In the genomic region with DNA sequence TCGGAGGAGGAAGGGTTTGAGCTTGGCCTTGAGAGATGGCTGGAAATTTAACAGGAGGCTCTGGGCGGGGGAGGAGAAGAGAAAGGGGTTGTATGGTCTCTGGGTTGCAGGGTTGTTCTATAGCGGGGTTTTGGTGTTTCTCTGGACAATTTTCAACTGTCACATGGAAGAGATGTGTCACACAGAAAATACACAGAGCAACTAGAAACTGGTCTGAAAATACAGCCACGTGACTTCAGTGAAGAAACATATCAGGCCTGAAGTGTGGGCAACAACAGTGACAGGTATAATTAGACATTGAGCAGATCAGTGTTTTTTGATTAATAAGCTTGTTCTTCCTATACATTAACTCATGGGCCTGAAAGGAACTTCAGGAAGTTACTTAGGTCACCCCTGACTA, we compare ENCODE assay signal across 2 cellular contexts.
TF ChIP-seq lines count a peak whose summit lies in the region.

No MANE protein-coding gene starts in this region.

TF ChIP-seq in GM23338, 12 proteins besides CTCF, POLR2A, EP300 and RAD21:
- TF ChIP-seq ZNF331 (CRISPR knock-in tag; IDR thresholded peaks at IDR 0.05; ENCODE audit: low read depth): no peak
- TF ChIP-seq, protein P1, sequence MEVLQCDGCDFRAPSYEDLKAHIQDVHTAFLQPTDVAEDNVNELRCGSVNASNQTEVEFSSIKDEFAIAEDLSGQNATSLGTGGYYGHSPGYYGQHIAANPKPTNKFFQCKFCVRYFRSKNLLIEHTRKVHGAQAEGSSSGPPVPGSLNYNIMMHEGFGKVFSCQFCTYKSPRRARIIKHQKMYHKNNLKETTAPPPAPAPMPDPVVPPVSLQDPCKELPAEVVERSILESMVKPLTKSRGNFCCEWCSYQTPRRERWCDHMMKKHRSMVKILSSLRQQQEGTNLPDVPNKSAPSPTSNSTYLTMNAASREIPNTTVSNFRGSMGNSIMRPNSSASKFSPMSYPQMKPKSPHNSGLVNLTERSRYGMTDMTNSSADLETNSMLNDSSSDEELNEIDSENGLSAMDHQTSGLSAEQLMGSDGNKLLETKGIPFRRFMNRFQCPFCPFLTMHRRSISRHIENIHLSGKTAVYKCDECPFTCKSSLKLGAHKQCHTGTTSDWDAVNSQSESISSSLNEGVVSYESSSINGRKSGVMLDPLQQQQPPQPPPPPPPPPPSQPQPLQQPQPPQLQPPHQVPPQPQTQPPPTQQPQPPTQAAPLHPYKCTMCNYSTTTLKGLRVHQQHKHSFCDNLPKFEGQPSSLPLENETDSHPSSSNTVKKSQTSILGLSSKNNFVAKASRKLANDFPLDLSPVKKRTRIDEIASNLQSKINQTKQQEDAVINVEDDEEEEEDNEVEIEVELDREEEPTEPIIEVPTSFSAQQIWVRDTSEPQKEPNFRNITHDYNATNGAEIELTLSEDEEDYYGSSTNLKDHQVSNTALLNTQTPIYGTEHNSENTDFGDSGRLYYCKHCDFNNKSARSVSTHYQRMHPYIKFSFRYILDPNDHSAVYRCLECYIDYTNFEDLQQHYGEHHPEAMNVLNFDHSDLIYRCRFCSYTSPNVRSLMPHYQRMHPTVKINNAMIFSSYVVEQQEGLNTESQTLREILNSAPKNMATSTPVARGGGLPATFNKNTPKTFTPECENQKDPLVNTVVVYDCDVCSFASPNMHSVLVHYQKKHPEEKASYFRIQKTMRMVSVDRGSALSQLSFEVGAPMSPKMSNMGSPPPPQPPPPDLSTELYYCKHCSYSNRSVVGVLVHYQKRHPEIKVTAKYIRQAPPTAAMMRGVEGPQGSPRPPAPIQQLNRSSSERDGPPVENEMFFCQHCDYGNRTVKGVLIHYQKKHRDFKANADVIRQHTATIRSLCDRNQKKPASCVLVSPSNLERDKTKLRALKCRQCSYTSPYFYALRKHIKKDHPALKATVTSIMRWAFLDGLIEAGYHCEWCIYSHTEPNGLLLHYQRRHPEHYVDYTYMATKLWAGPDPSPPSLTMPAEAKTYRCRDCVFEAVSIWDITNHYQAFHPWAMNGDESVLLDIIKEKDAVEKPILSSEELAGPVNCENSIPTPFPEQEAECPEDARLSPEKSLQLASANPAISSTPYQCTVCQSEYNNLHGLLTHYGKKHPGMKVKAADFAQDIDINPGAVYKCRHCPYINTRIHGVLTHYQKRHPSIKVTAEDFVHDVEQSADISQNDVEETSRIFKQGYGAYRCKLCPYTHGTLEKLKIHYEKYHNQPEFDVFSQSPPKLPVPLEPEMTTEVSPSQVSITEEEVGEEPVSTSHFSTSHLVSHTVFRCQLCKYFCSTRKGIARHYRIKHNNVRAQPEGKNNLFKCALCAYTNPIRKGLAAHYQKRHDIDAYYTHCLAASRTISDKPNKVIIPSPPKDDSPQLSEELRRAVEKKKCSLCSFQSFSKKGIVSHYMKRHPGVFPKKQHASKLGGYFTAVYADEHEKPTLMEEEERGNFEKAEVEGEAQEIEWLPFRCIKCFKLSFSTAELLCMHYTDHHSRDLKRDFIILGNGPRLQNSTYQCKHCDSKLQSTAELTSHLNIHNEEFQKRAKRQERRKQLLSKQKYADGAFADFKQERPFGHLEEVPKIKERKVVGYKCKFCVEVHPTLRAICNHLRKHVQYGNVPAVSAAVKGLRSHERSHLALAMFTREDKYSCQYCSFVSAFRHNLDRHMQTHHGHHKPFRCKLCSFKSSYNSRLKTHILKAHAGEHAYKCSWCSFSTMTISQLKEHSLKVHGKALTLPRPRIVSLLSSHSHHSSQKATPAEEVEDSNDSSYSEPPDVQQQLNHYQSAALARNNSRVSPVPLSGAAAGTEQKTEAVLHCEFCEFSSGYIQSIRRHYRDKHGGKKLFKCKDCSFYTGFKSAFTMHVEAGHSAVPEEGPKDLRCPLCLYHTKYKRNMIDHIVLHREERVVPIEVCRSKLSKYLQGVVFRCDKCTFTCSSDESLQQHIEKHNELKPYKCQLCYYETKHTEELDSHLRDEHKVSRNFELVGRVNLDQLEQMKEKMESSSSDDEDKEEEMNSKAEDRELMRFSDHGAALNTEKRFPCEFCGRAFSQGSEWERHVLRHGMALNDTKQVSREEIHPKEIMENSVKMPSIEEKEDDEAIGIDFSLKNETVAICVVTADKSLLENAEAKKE (CRISPR knock-in tag; IDR thresholded peaks at IDR 0.05): no peak
- TF ChIP-seq, protein P2, sequence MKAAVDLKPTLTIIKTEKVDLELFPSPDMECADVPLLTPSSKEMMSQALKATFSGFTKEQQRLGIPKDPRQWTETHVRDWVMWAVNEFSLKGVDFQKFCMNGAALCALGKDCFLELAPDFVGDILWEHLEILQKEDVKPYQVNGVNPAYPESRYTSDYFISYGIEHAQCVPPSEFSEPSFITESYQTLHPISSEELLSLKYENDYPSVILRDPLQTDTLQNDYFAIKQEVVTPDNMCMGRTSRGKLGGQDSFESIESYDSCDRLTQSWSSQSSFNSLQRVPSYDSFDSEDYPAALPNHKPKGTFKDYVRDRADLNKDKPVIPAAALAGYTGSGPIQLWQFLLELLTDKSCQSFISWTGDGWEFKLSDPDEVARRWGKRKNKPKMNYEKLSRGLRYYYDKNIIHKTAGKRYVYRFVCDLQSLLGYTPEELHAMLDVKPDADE (IDR thresholded peaks at IDR 0.05): no peak
- no peak for TF ChIP-seq STAT1 (IDR thresholded peaks at IDR 0.05; ENCODE audit: unreplicated experiment)
- TF ChIP-seq NANOG (IDR thresholded peaks at IDR 0.05; ENCODE audit: borderline replicate concordance): no peak
- no peak for TF ChIP-seq EZH2 (IDR thresholded peaks at IDR 0.05; ENCODE audit: low read depth, unreplicated experiment)
- TF ChIP-seq POLR2AphosphoS5 (IDR thresholded peaks at IDR 0.05; ENCODE audit: low read depth): no peak
- no peak for TF ChIP-seq CREB1 (CRISPR knock-in tag; IDR thresholded peaks at IDR 0.05; ENCODE audit: low read depth)
- TF ChIP-seq, protein P3, sequence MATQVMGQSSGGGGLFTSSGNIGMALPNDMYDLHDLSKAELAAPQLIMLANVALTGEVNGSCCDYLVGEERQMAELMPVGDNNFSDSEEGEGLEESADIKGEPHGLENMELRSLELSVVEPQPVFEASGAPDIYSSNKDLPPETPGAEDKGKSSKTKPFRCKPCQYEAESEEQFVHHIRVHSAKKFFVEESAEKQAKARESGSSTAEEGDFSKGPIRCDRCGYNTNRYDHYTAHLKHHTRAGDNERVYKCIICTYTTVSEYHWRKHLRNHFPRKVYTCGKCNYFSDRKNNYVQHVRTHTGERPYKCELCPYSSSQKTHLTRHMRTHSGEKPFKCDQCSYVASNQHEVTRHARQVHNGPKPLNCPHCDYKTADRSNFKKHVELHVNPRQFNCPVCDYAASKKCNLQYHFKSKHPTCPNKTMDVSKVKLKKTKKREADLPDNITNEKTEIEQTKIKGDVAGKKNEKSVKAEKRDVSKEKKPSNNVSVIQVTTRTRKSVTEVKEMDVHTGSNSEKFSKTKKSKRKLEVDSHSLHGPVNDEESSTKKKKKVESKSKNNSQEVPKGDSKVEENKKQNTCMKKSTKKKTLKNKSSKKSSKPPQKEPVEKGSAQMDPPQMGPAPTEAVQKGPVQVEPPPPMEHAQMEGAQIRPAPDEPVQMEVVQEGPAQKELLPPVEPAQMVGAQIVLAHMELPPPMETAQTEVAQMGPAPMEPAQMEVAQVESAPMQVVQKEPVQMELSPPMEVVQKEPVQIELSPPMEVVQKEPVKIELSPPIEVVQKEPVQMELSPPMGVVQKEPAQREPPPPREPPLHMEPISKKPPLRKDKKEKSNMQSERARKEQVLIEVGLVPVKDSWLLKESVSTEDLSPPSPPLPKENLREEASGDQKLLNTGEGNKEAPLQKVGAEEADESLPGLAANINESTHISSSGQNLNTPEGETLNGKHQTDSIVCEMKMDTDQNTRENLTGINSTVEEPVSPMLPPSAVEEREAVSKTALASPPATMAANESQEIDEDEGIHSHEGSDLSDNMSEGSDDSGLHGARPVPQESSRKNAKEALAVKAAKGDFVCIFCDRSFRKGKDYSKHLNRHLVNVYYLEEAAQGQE (IDR thresholded peaks at IDR 0.05; ENCODE audit: unreplicated experiment): no peak
- TF ChIP-seq JUNB (IDR thresholded peaks at IDR 0.05; ENCODE audit: unreplicated experiment): no peak

TF ChIP-seq in GM12878, 131 proteins besides CTCF, POLR2A, EP300 and RAD21:
- TF ChIP-seq BHLHE40 (IDR thresholded peaks at IDR 0.05; ENCODE audit: borderline replicate concordance in 1 of 2, low read depth in 2 of 2, low read length in 1 of 2) (0 out of 4 replicates have a peak, but pooled peaks of 1 of the 2 experiments have one; percentile 12), TARDBP (IDR thresholded peaks at IDR 0.05; ENCODE audit: borderline replicate concordance) (no peak), RAD51 (IDR thresholded peaks at IDR 0.05) (peak; percentile 62; the same call in 1 of the 2 replicates)
- TF ChIP-seq, protein P4, sequence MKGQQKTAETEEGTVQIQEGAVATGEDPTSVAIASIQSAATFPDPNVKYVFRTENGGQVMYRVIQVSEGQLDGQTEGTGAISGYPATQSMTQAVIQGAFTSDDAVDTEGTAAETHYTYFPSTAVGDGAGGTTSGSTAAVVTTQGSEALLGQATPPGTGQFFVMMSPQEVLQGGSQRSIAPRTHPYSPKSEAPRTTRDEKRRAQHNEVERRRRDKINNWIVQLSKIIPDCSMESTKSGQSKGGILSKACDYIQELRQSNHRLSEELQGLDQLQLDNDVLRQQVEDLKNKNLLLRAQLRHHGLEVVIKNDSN (IDR thresholded peaks at IDR 0.05; ENCODE audit: borderline replicate concordance, extremely low read length, insufficient read depth, low read depth, low read length): peak; percentile 36
TF ChIP-seq in GM12878: peak in this region for 3.
